8 cellular contexts compared by ENCODE assay signal in genomic region chr9:132877447-132877817, GRCh38. TPM values are rescaled to one million over a fixed set of nuclear protein-coding genes. Genes with fewer than 3 reads are reported as not detected.
DNase-seq lines count a peak whose midpoint lies in the region; ATAC-seq and TF ChIP-seq lines count a peak whose summit lies in the region.

No MANE protein-coding gene starts in this region.

- no peak for DNase-seq in SJCRH30
- DNase-seq in fibroblast of mammary gland (ENCODE audit: low read depth) = no peak
- no peak for DNase-seq in psoas muscle
- no peak for DNase-seq in hippocampal formation (lab: John Stamatoyannopoulos, UW)
- no peak for DNase-seq in medulla oblongata (ENCODE audit: extremely low spot score)

- TF ChIP-seq CTCF in fibroblast of mammary gland (conservative IDR thresholded peaks at IDR 0.05; ENCODE audit: control insufficient read depth, insufficient read depth, low read depth, low read length) (no peak), psoas muscle (IDR thresholded peaks at IDR 0.05) (no peak)

- H3K4me1 ChIP-seq in ES-I3 (ENCODE audit: insufficient read depth, low read length) = no peaks in the 10 kb centered on the region
- no peaks in the 10 kb centered on the region for H3K4me1 ChIP-seq in SJCRH30
- H3K4me1 ChIP-seq in psoas muscle = no peaks in the 10 kb centered on the region

- intact Hi-C loops in psoas muscle (cut with DNase I) = no loop called here

- ATAC-seq in psoas muscle (no peak), GM21515 (IDR thresholded peaks at IDR 0.05; ENCODE audit: unreplicated experiment) (no peak), HG03432 (IDR thresholded peaks at IDR 0.05; ENCODE audit: unreplicated experiment) (no peak)

- H3K27me3 ChIP-seq in SJCRH30 = 0 out of 2 replicates have a peak, but pooled peaks cover 5% of the 10 kb centered on the region
- H3K27me3 ChIP-seq in psoas muscle (ENCODE audit: insufficient read depth in 3 of 3, low read length in 2 of 3) = peaks cover 0 to 2% (median 0%) of the 10 kb centered on the region in 3 donors

- H3K9me3 ChIP-seq in ES-I3 (ENCODE audit: control insufficient read depth, insufficient read depth, low read length) (no peaks in the 10 kb centered on the region), SJCRH30 (replicated peaks) (no peaks in the 10 kb centered on the region), psoas muscle (no peaks in the 10 kb centered on the region)

- peak overlapping the region; percentile 92; the same call in 1 of the 2 replicates for H3K9ac ChIP-seq in ES-I3 (ENCODE audit: low read depth, low read length)

- H3K27ac ChIP-seq in SJCRH30 (no peak overlapping the region), psoas muscle (no peak overlapping the region)

- WGBS in psoas muscle, 3 donors = 33 to 37% (median 34%) methylated on average over 14 of the region's 14 CpGs

- H3K4me3 ChIP-seq in SJCRH30 (peak overlapping the region; percentile 94), fibroblast of mammary gland (ENCODE audit: control insufficient read depth, low read depth, low read length) (peak overlapping the region; percentile 97), psoas muscle (peak overlapping the region; percentile 74)

- H3K36me3 ChIP-seq in ES-I3 (ENCODE audit: insufficient read depth, low read length) (no peaks in the 10 kb centered on the region), SJCRH30 (no peaks in the 10 kb centered on the region; the same call in 1 of the 2 replicates), psoas muscle (ENCODE audit: insufficient read depth in 1 of 2, low read depth in 1 of 2) (no peaks in the 10 kb centered on the region)

RNA-seq across cellular contexts. Expression of gene AK8, which starts 0.7 kb away (rescaled TPM):
- total RNA-seq in SJCRH30 (2014; rRNA removed; shearing (Covaris generic)) = not detected in 2 replicates
- not detected for total RNA-seq in psoas muscle
- under 1 TPM in 1 of 3 donors, not detected in 2; 0.10 TPM for polyA plus RNA-seq in psoas muscle

RNA-seq across cellular contexts. Expression of gene SPACA9, which starts 1.3 kb away (rescaled TPM):
- total RNA-seq in SJCRH30 (2014; rRNA removed; shearing (Covaris generic)) = 0.59 and 0.76 TPM in 2 replicates
- 1 to 10 TPM; 1.1 to 3.6 (median 1.5) TPM for total RNA-seq in psoas muscle
- under 1 TPM; 0.64 to 0.91 (median 0.76) TPM for polyA plus RNA-seq in psoas muscle
